In the genomic region with DNA sequence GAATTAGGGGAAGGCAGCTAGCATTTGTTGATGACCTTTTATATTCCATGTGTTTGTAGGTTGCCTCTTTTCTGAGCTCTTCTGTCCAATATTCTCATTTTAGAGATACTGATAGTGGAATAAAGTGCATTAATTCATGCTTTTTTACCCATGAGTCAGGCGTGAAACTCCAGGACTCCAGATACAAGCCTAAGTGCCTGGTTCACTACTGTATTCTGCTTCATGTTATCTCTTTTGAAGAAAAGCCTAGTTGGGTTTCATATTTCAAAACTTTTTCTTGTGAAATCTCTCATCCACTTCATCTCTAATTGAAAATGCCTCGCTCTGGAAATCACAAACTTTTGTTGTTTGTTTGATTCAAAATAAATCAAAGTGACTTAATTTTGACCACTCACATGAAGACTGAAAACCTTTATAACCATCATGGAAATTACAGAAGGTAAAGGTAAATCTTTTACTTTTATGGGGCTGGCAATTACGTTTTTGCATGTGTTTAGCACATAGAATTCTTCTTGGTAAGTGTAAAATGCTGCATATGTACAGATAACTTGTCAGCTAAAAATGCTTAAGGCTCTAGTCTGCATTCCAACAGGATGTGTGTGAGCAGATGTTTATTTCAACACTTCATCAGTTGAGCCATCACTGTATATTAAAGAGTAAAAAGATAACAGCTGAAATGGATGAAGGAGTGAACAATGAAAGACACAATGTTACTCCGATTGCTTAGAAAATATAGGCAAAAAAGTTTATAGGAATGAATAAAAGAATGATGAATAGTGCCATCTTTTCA, we compare ENCODE assay signal across 26 cellular contexts.
"Had no signal": no experiment of that assay in that cellular context is flagged by ENCODE, and none has a peak within 500 bp of the region (broad histone marks: within the 10 kb centered on the region; RNA-seq: fewer than 3 reads in every experiment).

No MANE protein-coding gene starts in this region.

- H3K4me1 Mint-ChIP-seq: activated CD4-positive, alpha-beta T cell treated with anti-CD3 and anti-CD28 coated beads for 36 hours; stimulated activated effector memory CD8-positive, alpha-beta T cell treated with anti-CD3 and anti-CD28 coated beads, Interleukin-12 subunit alpha, Interleukin-12 subunit beta, amount 100 ng/mL, for 72 hours; stimulated activated naive CD8-positive, alpha-beta T cell treated with anti-CD3 and anti-CD28 coated beads, Interleukin-15, amount 100 ng/mL, for 72 hours had no signal

- H3K4me3 Mint-ChIP-seq: activated CD4-positive, alpha-beta T cell treated with anti-CD3 and anti-CD28 coated beads for 36 hours; activated T-cell treated with anti-CD3 and anti-CD28 coated beads, Interleukin-2, amount 50 U/mL, for 72 hours; effector memory CD8-positive, alpha-beta T cell; nephron; stimulated activated effector memory CD8-positive, alpha-beta T cell treated with anti-CD3 and anti-CD28 coated beads, Interleukin-12 subunit alpha, Interleukin-12 subunit beta, amount 100 ng/mL, for 72 hours; stimulated activated naive CD8-positive, alpha-beta T cell treated with anti-CD3 and anti-CD28 coated beads, Interleukin-15, amount 100 ng/mL, for 72 hours had no signal

- H3K27ac Mint-ChIP-seq: activated CD4-positive, alpha-beta T cell treated with anti-CD3 and anti-CD28 coated beads for 36 hours; activated naive CD4-positive, alpha-beta T cell treated with anti-CD3 and anti-CD28 coated beads, Interleukin-2, amount 50 U/mL, for 72 hours; activated T-cell treated with anti-CD3 and anti-CD28 coated beads, Interleukin-2, amount 50 U/mL, for 72 hours; effector memory CD8-positive, alpha-beta T cell; nephron; progenitor cell of endocrine pancreas; stimulated activated effector memory CD8-positive, alpha-beta T cell treated with anti-CD3 and anti-CD28 coated beads, Interleukin-12 subunit alpha, Interleukin-12 subunit beta, amount 100 ng/mL, for 72 hours; stimulated activated naive CD8-positive, alpha-beta T cell treated with anti-CD3 and anti-CD28 coated beads, Interleukin-15, amount 100 ng/mL, for 72 hours had no signal

- H3K4me3 ChIP-seq: cardiac muscle cell, ovary, right lobe of liver, skin epidermis, suprapubic skin, tibial artery had no signal

- H3K36me3 ChIP-seq: cardiac muscle cell, ovary, right lobe of liver, suprapubic skin, tibial artery had no signal

- H3K27ac ChIP-seq: cardiac muscle cell, ovary, right lobe of liver, skin epidermis, suprapubic skin, tibial artery had no signal

- H3K4me1 ChIP-seq: right lobe of liver, suprapubic skin, tibial artery had no signal

- H3K36me3 Mint-ChIP-seq: activated naive CD4-positive, alpha-beta T cell treated with anti-CD3 and anti-CD28 coated beads, Interleukin-2, amount 50 U/mL, for 72 hours; stimulated activated effector memory CD8-positive, alpha-beta T cell treated with anti-CD3 and anti-CD28 coated beads, Interleukin-12 subunit alpha, Interleukin-12 subunit beta, amount 100 ng/mL, for 72 hours had no signal

- H3K9me3 Mint-ChIP-seq: activated naive CD4-positive, alpha-beta T cell treated with anti-CD3 and anti-CD28 coated beads, Interleukin-2, amount 50 U/mL, for 72 hours; activated T-cell treated with anti-CD3 and anti-CD28 coated beads, Interleukin-2, amount 50 U/mL, for 72 hours; nephron; stimulated activated naive CD8-positive, alpha-beta T cell treated with anti-CD3 and anti-CD28 coated beads, Interleukin-15, amount 100 ng/mL, for 72 hours had no signal

- H3K27me3 ChIP-seq: cardiac muscle cell, ovary, right lobe of liver, suprapubic skin, tibial artery had no signal

- ATAC-seq: activated CD4-positive, alpha-beta T cell treated with anti-CD3 and anti-CD28 coated beads for 36 hours; activated naive CD4-positive, alpha-beta T cell treated with anti-CD3 and anti-CD28 coated beads, Interleukin-2, amount 50 U/mL, for 72 hours; activated T-cell treated with anti-CD3 and anti-CD28 coated beads, Interleukin-2, amount 50 U/mL, for 72 hours; effector memory CD8-positive, alpha-beta T cell; left ventricle myocardium superior; right lobe of liver; stimulated activated effector memory CD8-positive, alpha-beta T cell treated with anti-CD3 and anti-CD28 coated beads, Interleukin-12 subunit alpha, Interleukin-12 subunit beta, amount 100 ng/mL, for 72 hours; stimulated activated naive CD8-positive, alpha-beta T cell treated with anti-CD3 and anti-CD28 coated beads, Interleukin-15, amount 100 ng/mL, for 72 hours had no signal

- H3K9me3 ChIP-seq: ovary, right lobe of liver, suprapubic skin, tibial artery had no signal

- DNase-seq: activated CD4-positive, alpha-beta T cell treated with anti-CD3 and anti-CD28 coated beads for 36 hours; activated CD4-positive, alpha-beta T cell treated with anti-CD3 and anti-CD28 coated beads, Interleukin-2, amount 50 U/mL, for 4 hours; activated CD4-positive, CD25-positive, alpha-beta regulatory T cell; activated naive CD4-positive, alpha-beta T cell; activated T-cell treated with anti-CD3 and anti-CD28 coated beads for 4 hours; activated T-cell treated with anti-CD3 and anti-CD28 coated beads, Interleukin-2, amount 50 U/mL, for 72 hours; anterior cingulate cortex; cortex of kidney; effector memory CD8-positive, alpha-beta T cell; erythroblast; foreskin melanocyte; left cardiac atrium; left ventricle myocardium superior; ovary; right lobe of liver; stimulated activated CD4-positive, alpha-beta T cell treated with anti-CD3 and anti-CD28 coated beads, Interleukin-4, amount 100 ng/mL, for 24 hours; stimulated activated naive CD8-positive, alpha-beta T cell treated with anti-CD3 and anti-CD28 coated beads, Interleukin-15, amount 100 ng/mL, for 72 hours; T-helper 1 cell; tibial artery had no signal

- H3K27me3 Mint-ChIP-seq: effector memory CD8-positive, alpha-beta T cell; progenitor cell of endocrine pancreas had no signal
